Comparison of ENCODE assay signal across 26 cellular contexts in the genomic region with DNA sequence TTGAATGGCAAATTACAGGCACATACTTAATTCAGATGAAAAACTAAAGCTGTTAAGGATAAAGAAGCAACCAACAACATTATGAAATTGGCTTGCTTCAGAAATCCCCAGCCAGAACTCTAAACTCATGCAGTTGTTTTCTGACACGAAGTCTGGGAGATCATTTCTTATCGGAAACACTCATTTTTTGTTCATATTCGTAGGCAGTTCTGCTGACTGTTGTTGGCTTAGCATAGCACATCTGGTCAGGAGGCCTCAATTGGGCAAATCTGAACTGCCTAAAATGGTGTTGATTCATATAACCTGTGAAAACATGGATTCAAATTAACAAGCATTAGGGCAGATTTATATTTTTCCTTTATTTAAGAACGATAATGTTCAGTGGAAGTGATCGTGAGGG. TPM values are rescaled to one million over a fixed set of nuclear protein-coding genes. Genes with fewer than 3 reads are reported as not detected.
"Had no signal": no experiment of that assay in that cellular context is flagged by ENCODE, and none has a peak within 500 bp of the region (broad histone marks: within the 10 kb centered on the region; RNA-seq: fewer than 3 reads in every experiment).

No MANE protein-coding gene starts in this region.

- DNase-seq: activated CD4-positive, alpha-beta T cell treated with anti-CD3 and anti-CD28 coated beads, Interleukin-2, amount 10 ng/mL, durations not matched to agents 7 days and 5 days; activated CD4-positive, CD25-positive, alpha-beta regulatory T cell treated with anti-CD3 and anti-CD28 coated beads, Interleukin-2, amount 50 U/mL, for 72 hours; activated CD8-positive, alpha-beta T cell treated with anti-CD3 and anti-CD28 coated beads for 36 hours; activated gamma-delta T cell treated with Interleukin-2 at 50 U/mL for 16 hours; activated naive CD4-positive, alpha-beta T cell treated with anti-CD3 and anti-CD28 coated beads, Interleukin-2, amount 50 U/mL, for 16 hours; activated T-cell treated with anti-CD3 and anti-CD28 coated beads, Interleukin-2, amount 50 U/mL, for 4 hours; amygdala; effector CD8-positive, alpha-beta T cell; esophagus squamous epithelium; foreskin fibroblast; heart left ventricle; kidney glomerular epithelial cell; left lung; naive B cell; pancreas; retina; stimulated activated CD4-positive, alpha-beta T cell treated with anti-CD3 and anti-CD28 coated beads, Interleukin-15, amount 100 ng/mL, for 24 hours; stimulated activated CD4-positive, alpha-beta T cell treated with anti-CD3 and anti-CD28 coated beads, Interleukin-2, amount 100 ng/mL, for 24 hours; stimulated activated naive B cell treated with anti-CD40 and anti-IgM and Interleukin-4, amounts not matched to agents 10 μg/mL and 1 μg/mL and 100 μg/mL, for 72 hours; stomach; T-helper 2 cell; thyroid gland; upper lobe of left lung had no signal

- H3K9me3 Mint-ChIP-seq: activated CD4-positive, alpha-beta T cell treated with anti-CD3 and anti-CD28 coated beads, Interleukin-2, amount 10 ng/mL, durations not matched to agents 7 days and 5 days; activated CD8-positive, alpha-beta T cell treated with anti-CD3 and anti-CD28 coated beads for 36 hours; activated T-cell treated with anti-CD3 and anti-CD28 coated beads, Interleukin-2, amount 50 U/mL, for 4 hours; activated T-helper 17 cell treated with anti-CD3 and anti-CD28 coated beads, Interleukin-2, amount 50 U/mL, for 72 hours; stimulated activated naive B cell treated with anti-CD40 and anti-IgM and Interleukin-4, amounts not matched to agents 10 μg/mL and 1 μg/mL and 100 μg/mL, for 72 hours had no signal

- H3K4me1 ChIP-seq: esophagus squamous epithelium, heart left ventricle, left lung, pancreas, prostate gland, stomach, thyroid gland, upper lobe of left lung had no signal

- H3K9me3 ChIP-seq: esophagus squamous epithelium, heart left ventricle, left lung, pancreas, prostate gland, stomach, thyroid gland, upper lobe of left lung had no signal

- H3K27ac ChIP-seq: epithelial cell of prostate, heart left ventricle, pancreas, prostate gland, thyroid gland, upper lobe of left lung had no signal

- ATAC-seq: activated CD8-positive, alpha-beta T cell treated with anti-CD3 and anti-CD28 coated beads for 36 hours; activated T-cell treated with anti-CD3 and anti-CD28 coated beads, Interleukin-2, amount 50 U/mL, for 4 hours; activated T-helper 17 cell treated with anti-CD3 and anti-CD28 coated beads, Interleukin-2, amount 50 U/mL, for 72 hours; left lung; pancreas; stimulated activated naive B cell treated with anti-CD40 and anti-IgM and Interleukin-4, amounts not matched to agents 10 μg/mL and 1 μg/mL and 100 μg/mL, for 72 hours had no signal

- H3K4me3 ChIP-seq: esophagus squamous epithelium, heart left ventricle, left lung, pancreas, prostate gland, stomach, thyroid gland, upper lobe of left lung had no signal

- H3K27ac Mint-ChIP-seq: activated CD4-positive, alpha-beta T cell treated with anti-CD3 and anti-CD28 coated beads, Interleukin-2, amount 10 ng/mL, durations not matched to agents 7 days and 5 days; activated CD8-positive, alpha-beta T cell treated with anti-CD3 and anti-CD28 coated beads for 36 hours; activated T-helper 17 cell treated with anti-CD3 and anti-CD28 coated beads, Interleukin-2, amount 50 U/mL, for 72 hours; naive B cell; stimulated activated naive B cell treated with anti-CD40 and anti-IgM and Interleukin-4, amounts not matched to agents 10 μg/mL and 1 μg/mL and 100 μg/mL, for 72 hours had no signal

- H3K27me3 ChIP-seq: esophagus squamous epithelium, heart left ventricle, left lung, thyroid gland, upper lobe of left lung had no signal

- H3K4me3 Mint-ChIP-seq: activated CD4-positive, alpha-beta T cell treated with anti-CD3 and anti-CD28 coated beads, Interleukin-2, amount 10 ng/mL, durations not matched to agents 7 days and 5 days; activated CD8-positive, alpha-beta T cell treated with anti-CD3 and anti-CD28 coated beads for 36 hours; activated T-cell treated with anti-CD3 and anti-CD28 coated beads, Interleukin-2, amount 50 U/mL, for 4 hours; activated T-helper 17 cell treated with anti-CD3 and anti-CD28 coated beads, Interleukin-2, amount 50 U/mL, for 72 hours; naive B cell; stimulated activated naive B cell treated with anti-CD40 and anti-IgM and Interleukin-4, amounts not matched to agents 10 μg/mL and 1 μg/mL and 100 μg/mL, for 72 hours had no signal

- H3K36me3 ChIP-seq: esophagus squamous epithelium, heart left ventricle, left lung, pancreas, prostate gland, stomach, thyroid gland, upper lobe of left lung had no signal

- H3K36me3 Mint-ChIP-seq: naive B cell; stimulated activated naive B cell treated with anti-CD40 and anti-IgM and Interleukin-4, amounts not matched to agents 10 μg/mL and 1 μg/mL and 100 μg/mL, for 72 hours had no signal

- H3K4me1 Mint-ChIP-seq: activated CD4-positive, alpha-beta T cell treated with anti-CD3 and anti-CD28 coated beads, Interleukin-2, amount 10 ng/mL, durations not matched to agents 7 days and 5 days; activated T-helper 17 cell treated with anti-CD3 and anti-CD28 coated beads, Interleukin-2, amount 50 U/mL, for 72 hours; naive B cell; stimulated activated naive B cell treated with anti-CD40 and anti-IgM and Interleukin-4, amounts not matched to agents 10 μg/mL and 1 μg/mL and 100 μg/mL, for 72 hours had no signal

RNA-seq across cellular contexts. Expression of a gene that starts 33.0 kb away (rescaled TPM):
- total RNA-seq: activated CD4-positive, alpha-beta T cell treated with anti-CD3 and anti-CD28 coated beads, Interleukin-2, amount 10 ng/mL, durations not matched to agents 7 days and 5 days; activated CD8-positive, alpha-beta T cell treated with anti-CD3 and anti-CD28 coated beads for 36 hours; activated T-helper 17 cell treated with anti-CD3 and anti-CD28 coated beads, Interleukin-2, amount 50 U/mL, for 72 hours had no signal
